11 cellular contexts compared by ENCODE assay signal in genomic region chr15:65086680-65087111, GRCh38. TPM values are rescaled to one million over a fixed set of nuclear protein-coding genes. Genes with fewer than 3 reads are reported as not detected.
DNase-seq lines count a peak whose midpoint lies in the region; ATAC-seq and TF ChIP-seq lines count a peak whose summit lies in the region.
"Had no signal": no experiment of that assay in that cellular context is flagged by ENCODE, and none has a peak within 500 bp of the region (broad histone marks: within the 10 kb centered on the region; RNA-seq: fewer than 3 reads in every experiment).

No MANE protein-coding gene starts in this region.

- no peak for TF ChIP-seq EP300 in sigmoid colon (IDR thresholded peaks at IDR 0.05)

- H3K27ac ChIP-seq in sigmoid colon = peak overlapping the region; percentile 93 to 95 (median 94)

- H3K27me3 ChIP-seq in sigmoid colon = no peaks in the 10 kb centered on the region

- intact Hi-C loops in sigmoid colon (cut with DNase I) = loop anchor here (5.0 kb wide), 1 partner anchor 94 kb away; no protein-coding TSS in a partner anchor

- peak; percentile 27 for DNase-seq in DMS114 treated with DMSO at 0.1 percent for 48 hours (lab: John Stamatoyannopoulos, UW; ENCODE audit: unreplicated experiment)
- peak; percentile 27 for DNase-seq in NB4 (ENCODE audit: low read depth)
- peak; percentile 41 for DNase-seq in epithelial cell of esophagus (ENCODE audit: low read depth)
- DNase-seq in sigmoid colon = peak; percentile 68
- DNase-seq in NCI-H526 treated with DMSO at 0.1 percent for 48 hours (lab: John Stamatoyannopoulos, UW) = no peak
- DNase-seq in amniotic stem cell (lab: John Stamatoyannopoulos, UW) = no peak
- DNase-seq in NCI-H510A treated with DMSO at 0.1 percent for 48 hours (lab: John Stamatoyannopoulos, UW) = no peak
- DNase-seq: activated naive CD8-positive, alpha-beta T cell treated with anti-CD3 and anti-CD28 coated beads, Interleukin-2, amount 10 ng/mL, durations not matched to agents 7 days and 5 days; head of caudate nucleus; NCI-H510A had no signal

- no peak overlapping the region for H3K4me3 ChIP-seq in NB4 (ENCODE audit: low read depth, low read length)
- H3K4me3 ChIP-seq in epithelial cell of esophagus (ENCODE audit: low read length) = no peak overlapping the region
- H3K4me3 ChIP-seq in sigmoid colon = no peak overlapping the region

- no peak for ATAC-seq in GM21423 (IDR thresholded peaks at IDR 0.05; ENCODE audit: unreplicated experiment)

- no peaks in the 10 kb centered on the region for H3K9me3 ChIP-seq in sigmoid colon

- 75 to 79% methylated on average over 6 of the region's 6 CpGs for WGBS in sigmoid colon, 2 donors

- TF ChIP-seq CTCF in NB4 (IDR thresholded peaks at IDR 0.05; ENCODE audit: low read depth, low read length) (no peak), epithelial cell of esophagus (IDR thresholded peaks at IDR 0.05; ENCODE audit: insufficient read depth, low read depth, low read length, missing control alignments) (peak; percentile 22), sigmoid colon (IDR thresholded peaks at IDR 0.05) (peak in 1 of 4 experiments; percentile 8)

- H3K4me1 ChIP-seq in sigmoid colon = peaks cover 0 to 87% (median 77%) of the 10 kb centered on the region in 4 donors

- no peak for TF ChIP-seq POLR2A in NB4 (IDR thresholded peaks at IDR 0.05; ENCODE audit: extremely low read depth, insufficient read length)
- no peak for TF ChIP-seq POLR2A in sigmoid colon (IDR thresholded peaks at IDR 0.05)

- H3K36me3 ChIP-seq in sigmoid colon = no peaks in the 10 kb centered on the region

RNA-seq across cellular contexts. Expression of gene KBTBD13, which starts 10.2 kb away (rescaled TPM):
- not detected for total RNA-seq in sigmoid colon
- under 1 TPM in 1 of 3 donors, not detected in 2; 0.03 TPM for polyA plus RNA-seq in sigmoid colon
- total RNA-seq: activated naive CD8-positive, alpha-beta T cell treated with anti-CD3 and anti-CD28 coated beads, Interleukin-2, amount 10 ng/mL, durations not matched to agents 7 days and 5 days had no signal

RNA-seq across cellular contexts. Expression of gene RASL12, which starts 18.9 kb away (rescaled TPM):
- 100 to 1,000 TPM in 1 of 4 donors, 10 to 100 TPM in 3; 29.1 to 102 (median 67.1) TPM for total RNA-seq in sigmoid colon
- polyA plus RNA-seq in sigmoid colon = 10 to 100 TPM in 1 of 3 donors, 1 to 10 TPM in 2; 1.8 to 10.2 (median 9.3) TPM
- total RNA-seq: activated naive CD8-positive, alpha-beta T cell treated with anti-CD3 and anti-CD28 coated beads, Interleukin-2, amount 10 ng/mL, durations not matched to agents 7 days and 5 days had no signal

RNA-seq across cellular contexts. Expression of gene UBAP1L, which starts 28.3 kb away (rescaled TPM):
- 1 to 10 TPM; 3.5 to 5.7 (median 5.1) TPM for total RNA-seq in sigmoid colon
- polyA plus RNA-seq in sigmoid colon = 1 to 10 TPM in 1 of 3 donors, under 1 TPM in 1, not detected in 1; 0.23 to 2.0 TPM

RNA-seq across cellular contexts. Expression of gene SLC51B, which starts 41.5 kb away (rescaled TPM):
- not detected for total RNA-seq in sigmoid colon
- polyA plus RNA-seq in sigmoid colon = 10 to 100 TPM; 76.3 to 92.5 (median 77.0) TPM
- total RNA-seq: activated naive CD8-positive, alpha-beta T cell treated with anti-CD3 and anti-CD28 coated beads, Interleukin-2, amount 10 ng/mL, durations not matched to agents 7 days and 5 days had no signal

RNA-seq across cellular contexts. Expression of gene PDCD7, which starts 46.9 kb away (rescaled TPM):
- 10 to 100 TPM; 20.4 to 30.1 (median 25.4) TPM for total RNA-seq in sigmoid colon
- polyA plus RNA-seq in sigmoid colon = 10 to 100 TPM in 1 of 3 donors, 1 to 10 TPM in 2; 7.8 to 11.9 (median 7.9) TPM

Comparison
In these comparisons a context has a peak if more than half of its experiments do, and no peak if none do; other contexts are left out.
1. DNase-seq: peak in DMS114 treated with DMSO at 0.1 percent for 48 hours (single experiment), NB4 (single experiment), epithelial cell of esophagus (single experiment) and sigmoid colon (single experiment); none in NCI-H526 treated with DMSO at 0.1 percent for 48 hours (single experiment), amniotic stem cell (single experiment) and NCI-H510A treated with DMSO at 0.1 percent for 48 hours (single experiment).